In genomic region chr12:108840605-108841328, GRCh38 we compare ENCODE assay signal across 10 cellular contexts. TPM values are rescaled to one million over a fixed set of nuclear protein-coding genes. Genes with fewer than 3 reads are reported as not detected.
DNase-seq lines count a peak whose midpoint lies in the region; ATAC-seq, FAIRE-seq and TF ChIP-seq lines count a peak whose summit lies in the region.
"Had no signal": no experiment of that assay in that cellular context is flagged by ENCODE, and none has a peak within 500 bp of the region (broad histone marks: within the 10 kb centered on the region; RNA-seq: fewer than 3 reads in every experiment).

No MANE protein-coding gene starts in this region.

- WGBS in lung, 2 donors: 64 to 65% methylated on average over 20 of the region's 20 CpGs

- DNase-seq in cardiac muscle cell (ENCODE audit: low read depth in 1 of 2, low spot score in 1 of 2) (no peak), Right ventricle myocardium inferior (ENCODE audit: missing footprints) (no peak), astrocyte of the spinal cord (ENCODE audit: low read depth, low spot score) (peak; percentile 69), lung (ENCODE audit: low spot score) (no peak), upper lobe of right lung (no peak), NCI-H1092 treated with DMSO at 0.1 percent for 48 hours (lab: John Stamatoyannopoulos, UW) (no peak), NOMO-1 treated with dmso at 0.1 percent for 144 hours (lab: John Stamatoyannopoulos, UW; ENCODE audit: unreplicated experiment) (no peak), frontal cortex (ENCODE audit: low spot score in 2 of 2) (no peak)
- DNase-seq: T-helper 17 cell had no signal

- no peak overlapping the region for H3K4me3 ChIP-seq in cardiac muscle cell
- no peak overlapping the region for H3K4me3 ChIP-seq in astrocyte of the spinal cord (ENCODE audit: low read depth, low read length)
- no peak overlapping the region for H3K4me3 ChIP-seq in lung
- H3K4me3 ChIP-seq in upper lobe of right lung: no peak overlapping the region

- H3K27ac ChIP-seq in cardiac muscle cell (peak overlapping the region; percentile 90), lung (ENCODE audit: low read depth in 1 of 2, low read length in 1 of 2) (peak overlapping the region; percentile 81 to 94), upper lobe of right lung (peak overlapping the region; percentile 94)

- no peak for ATAC-seq in Right ventricle myocardium inferior
- no peak for ATAC-seq in lung (ENCODE audit: insufficient read depth, low FRiP score)
- ATAC-seq in upper lobe of right lung: no peak
- ATAC-seq: T-helper 17 cell had no signal

- H3K4me1 ChIP-seq in cardiac muscle cell (ENCODE audit: low read depth): peaks cover 30% of the 10 kb centered on the region
- H3K4me1 ChIP-seq in lung (ENCODE audit: control insufficient read depth in 2 of 2, insufficient read depth in 2 of 2, low read length in 2 of 2): peaks cover 23 to 32% of the 10 kb centered on the region in 2 donors
- peaks cover 69% of the 10 kb centered on the region for H3K4me1 ChIP-seq in upper lobe of right lung

- H3K9me3 ChIP-seq in cardiac muscle cell (ENCODE audit: low read depth) (no peaks in the 10 kb centered on the region), lung (ENCODE audit: control insufficient read depth in 2 of 2, insufficient read depth in 1 of 2, low read length in 1 of 2) (no peaks in the 10 kb centered on the region), upper lobe of right lung (no peaks in the 10 kb centered on the region)

- in situ Hi-C loops in astrocyte of the spinal cord (cut with HindIII; ENCODE audit: low sequenced_read_pairs): no loop called here

- no peak for FAIRE-seq in frontal cortex (lab: Jason Lieb, UNC)

- H3K27me3 ChIP-seq in cardiac muscle cell: no peaks in the 10 kb centered on the region
- H3K27me3 ChIP-seq in lung (ENCODE audit: control insufficient read depth, insufficient read depth): no peaks in the 10 kb centered on the region
- H3K27me3 ChIP-seq in upper lobe of right lung: no peaks in the 10 kb centered on the region

- no peak for TF ChIP-seq CTCF in cardiac muscle cell (IDR thresholded peaks at IDR 0.05; ENCODE audit: low read depth, low read length)
- TF ChIP-seq CTCF in astrocyte of the spinal cord (IDR thresholded peaks at IDR 0.05; ENCODE audit: low read depth, low read length): no peak
- TF ChIP-seq CTCF in lung (IDR thresholded peaks at IDR 0.05; ENCODE audit: control extremely low read depth, extremely low read depth): no peak
- TF ChIP-seq CTCF in upper lobe of right lung (IDR thresholded peaks at IDR 0.05): no peak

- intact Hi-C loops in Right ventricle myocardium inferior (cut with DNase I) (no loop called here), upper lobe of right lung (cut with DNase I) (no loop called here)

- H3K36me3 ChIP-seq in cardiac muscle cell (no peaks in the 10 kb centered on the region), lung (ENCODE audit: control insufficient read depth in 2 of 2, insufficient read depth in 2 of 2, low read length in 2 of 2) (peaks cover 2 to 3% of the 10 kb centered on the region in 2 donors), upper lobe of right lung (peaks cover 6% of the 10 kb centered on the region)

RNA-seq across cellular contexts. Expression of gene SSH1, which starts 16.6 kb away (rescaled TPM):
- 15.9 and 26.1 TPM in 2 replicates for total RNA-seq in cardiac muscle cell
- 17.7 and 19.1 TPM in 2 replicates for polyA plus RNA-seq in cardiac muscle cell
- total RNA-seq in Right ventricle myocardium inferior: 30.1 TPM
- total RNA-seq in lung: 10 to 100 TPM; 29.0 to 39.5 TPM
- 10 to 100 TPM in 1 of 2 donors, 1 to 10 TPM in 1; 7.2 to 13.4 TPM for polyA plus RNA-seq in lung
- 46.0 TPM for total RNA-seq in upper lobe of right lung
- total RNA-seq in frontal cortex: 4.1 TPM

RNA-seq across cellular contexts. Expression of gene DAO, which starts 39.1 kb away (rescaled TPM):
- not detected in 2 replicates for total RNA-seq in cardiac muscle cell
- polyA plus RNA-seq in cardiac muscle cell: 0.72 TPM in 1 of 2 replicates, not detected in the other
- not detected for total RNA-seq in Right ventricle myocardium inferior
- not detected for total RNA-seq in lung
- under 1 TPM in 1 of 2 donors, not detected in 1; 0.08 TPM for polyA plus RNA-seq in lung
- total RNA-seq in upper lobe of right lung: 0.26 TPM
- total RNA-seq in frontal cortex: not detected
- total RNA-seq: T-helper 17 cell had no signal
- polyA plus RNA-seq: adipose tissue had no signal
